13 cellular contexts compared by ENCODE assay signal in genomic region chr14:50846171-50846880, GRCh38. TPM values are rescaled to one million over a fixed set of nuclear protein-coding genes. Genes with fewer than 3 reads are reported as not detected.
DNase-seq lines count a peak whose midpoint lies in the region; ATAC-seq and TF ChIP-seq lines count a peak whose summit lies in the region.
"Had no signal": no experiment of that assay in that cellular context is flagged by ENCODE, and none has a peak within 500 bp of the region (broad histone marks: within the 10 kb centered on the region; RNA-seq: fewer than 3 reads in every experiment).

No MANE protein-coding gene starts in this region.

- no peak overlapping the region for H3K4me3 ChIP-seq in epithelial cell of proximal tubule (ENCODE audit: low read depth, low read length)

- TF ChIP-seq POLR2A in GM18505 (IDR thresholded peaks at IDR 0.05; ENCODE audit: borderline replicate concordance, extremely low read depth, insufficient read depth, insufficient read length): no peak

- ATAC-seq in omental fat pad (ENCODE audit: low FRiP score): peak; percentile 66
- no peak for ATAC-seq in GM18505 (IDR thresholded peaks at IDR 0.05; ENCODE audit: unreplicated experiment)
- no peak for ATAC-seq in HG03521 (IDR thresholded peaks at IDR 0.05; ENCODE audit: unreplicated experiment)
- no peak for ATAC-seq in GM18511 (IDR thresholded peaks at IDR 0.05; ENCODE audit: unreplicated experiment)
- ATAC-seq: stimulated activated memory B cell treated with anti-CD40 and anti-IgM and Interleukin-4, amounts not matched to agents 10 μg/mL and 1 μg/mL and 100 μg/mL, for 72 hours had no signal

- peak; percentile 71 for DNase-seq in Daoy (ENCODE audit: low read depth)
- peak; percentile 38 for DNase-seq in RKO (ENCODE audit: low spot score)
- peak; percentile 91 for DNase-seq in epithelial cell of proximal tubule (ENCODE audit: low read depth)
- DNase-seq in omental fat pad (ENCODE audit: low spot score): no peak
- no peak for DNase-seq in SIG-M5 (lab: John Stamatoyannopoulos, UW)
- DNase-seq: H9; posterior cingulate gyrus; stimulated activated CD4-positive, alpha-beta T cell treated with anti-CD3 and anti-CD28 coated beads, Interleukin-4, amount 100 ng/mL, for 24 hours had no signal

- TF ChIP-seq CTCF in epithelial cell of proximal tubule (conservative IDR thresholded peaks at IDR 0.05; ENCODE audit: low read depth, low read length) (no peak), omental fat pad (IDR thresholded peaks at IDR 0.05) (no peak)

RNA-seq across cellular contexts. Expression of gene NIN, which starts 15.4 kb away (rescaled TPM):
- 44.9 and 51.2 TPM in 2 replicates for total RNA-seq in Daoy (2014; rRNA removed; shearing (Covaris generic))
- total RNA-seq in epithelial cell of proximal tubule (26.5 and 26.9 TPM in 2 replicates), omental fat pad (10 to 100 TPM; 23.7 to 51.2 (median 29.5) TPM)

RNA-seq across cellular contexts. Expression of gene ABHD12B, which starts 25.5 kb away (rescaled TPM):
- not detected in 2 replicates for total RNA-seq in Daoy (2014; rRNA removed; shearing (Covaris generic))
- total RNA-seq in epithelial cell of proximal tubule (not detected in 2 replicates), omental fat pad (1 to 10 TPM in 1 of 4 donors, not detected in 3; 2.5 TPM)
- total RNA-seq: T-helper 1 cell treated with Interleukin-12 subunit alpha and Interleukin-12 subunit beta and Interleukin-4 antibody, amounts not matched to agents 30 ng/mL and 1 ng/mL, for 36 hours had no signal

Comparison
In these comparisons a context has a peak if more than half of its experiments do, and no peak if none do; other contexts are left out.
1. DNase-seq: peak in Daoy (single experiment), RKO (single experiment) and epithelial cell of proximal tubule (single experiment); none in omental fat pad (single experiment) and SIG-M5 (single experiment).